ENCODE assay signal across 6 cellular contexts in genomic region chr2:66192888-66193287, GRCh38.
"Had no signal": no experiment of that assay in that cellular context is flagged by ENCODE, and none has a peak within 500 bp of the region (broad histone marks: within the 10 kb centered on the region; RNA-seq: fewer than 3 reads in every experiment).

No MANE protein-coding gene starts in this region.

- DNase-seq: H7, HFFc6, IMR-90 had no signal

- H3K27ac Mint-ChIP-seq: GM23338, HFFc6 had no signal

- H3K4me3 ChIP-seq: GM23338, HAP-1, K562 had no signal

- H3K9me3 Mint-ChIP-seq: GM23338 had no signal

- H3K9me3 ChIP-seq: HAP-1 had no signal

- H3K4me3 Mint-ChIP-seq: GM23338, HFFc6 had no signal

- H3K4me1 ChIP-seq: HAP-1 had no signal

- H3K36me3 ChIP-seq: HAP-1 had no signal
